In genomic region chr1:207847116-207847515, GRCh38 we compare ENCODE assay signal across 18 cellular contexts.
A peak's percentile ranks its signal among the peaks of the same experiment; 100 is the strongest.
DNase-seq lines count a peak whose midpoint lies in the region; TF ChIP-seq lines count a peak whose summit lies in the region.
"Had no signal": no experiment of that assay in that cellular context is flagged by ENCODE, and none has a peak within 500 bp of the region (broad histone marks: within the 10 kb centered on the region; RNA-seq: fewer than 3 reads in every experiment).

No MANE protein-coding gene starts in this region.

- H3K9me3 ChIP-seq in skeletal muscle satellite cell (replicated peaks; ENCODE audit: low read length) (no peaks in the 10 kb centered on the region), BE2C (no peaks in the 10 kb centered on the region)
- H3K9me3 ChIP-seq: heart right ventricle had no signal

- H3K4me2 ChIP-seq in skeletal muscle satellite cell (ENCODE audit: low read length) = peak overlapping the region; percentile 12
- H3K4me2 ChIP-seq: neural progenitor cell had no signal

- H3K4me1 ChIP-seq in skeletal muscle satellite cell (ENCODE audit: control insufficient read depth, insufficient read depth, low read length) (peaks cover 72% of the 10 kb centered on the region), BE2C (no peaks in the 10 kb centered on the region)

- H3K9ac ChIP-seq in skeletal muscle satellite cell (ENCODE audit: low read depth, low read length) = peak overlapping the region; percentile 78
- H3K9ac ChIP-seq: neural progenitor cell had no signal

- H3K36me3 ChIP-seq in skeletal muscle satellite cell (ENCODE audit: insufficient read depth, low read length) (peaks cover 27% of the 10 kb centered on the region), BE2C (no peaks in the 10 kb centered on the region)
- H3K36me3 ChIP-seq: neural progenitor cell had no signal

- H3K27me3 ChIP-seq in skeletal muscle satellite cell (ENCODE audit: control insufficient read depth, insufficient read depth, low read length) (no peaks in the 10 kb centered on the region), BE2C (no peaks in the 10 kb centered on the region)
- H3K27me3 ChIP-seq: dorsolateral prefrontal cortex, heart right ventricle, neural progenitor cell had no signal

- DNase-seq in HCEC 1CT (peak; percentile 86), amniotic epithelial cell (ENCODE audit: low read depth) (peak; percentile 87), fibroblast of mammary gland (ENCODE audit: low read depth) (peak; percentile 70), BE2C (no peak), midbrain (lab: John Stamatoyannopoulos, UW) (no peak), DMS53 treated with DMSO at 0.1 percent for 48 hours (lab: John Stamatoyannopoulos, UW; ENCODE audit: unreplicated experiment) (no peak), NCI-H748 (lab: John Stamatoyannopoulos, UW; ENCODE audit: unreplicated experiment) (no peak)
- DNase-seq: AML-193; aorta; Calu3; dorsolateral prefrontal cortex; heart right ventricle; NCI-H1436 treated with DMSO at 0.1 percent for 48 hours; retina; stimulated activated CD4-positive, alpha-beta T cell treated with anti-CD3 and anti-CD28 coated beads, Interleukin-1b, Interleukin-23, amount 100 ng/mL, for 48 hours; T-helper 2 cell had no signal

- TF ChIP-seq CTCF in fibroblast of mammary gland (conservative IDR thresholded peaks at IDR 0.05; ENCODE audit: control insufficient read depth, insufficient read depth, low read depth, low read length) = no peak
- no peak for TF ChIP-seq CTCF in BE2C (IDR thresholded peaks at IDR 0.05; ENCODE audit: low read depth, low read length)

- H3K4me3 ChIP-seq in fibroblast of mammary gland (ENCODE audit: control insufficient read depth, low read depth, low read length) (no peak overlapping the region), skeletal muscle satellite cell (ENCODE audit: low read length) (no peak overlapping the region), BE2C (ENCODE audit: low read depth, low read length) (no peak overlapping the region)
- H3K4me3 ChIP-seq: dorsolateral prefrontal cortex, heart right ventricle, neural progenitor cell had no signal

Comparison
In these comparisons a context has a peak if more than half of its experiments do, and no peak if none do; other contexts are left out.
1. DNase-seq: peak in HCEC 1CT (single experiment), amniotic epithelial cell (single experiment) and fibroblast of mammary gland (single experiment); none in BE2C (single experiment), midbrain (single experiment), DMS53 treated with DMSO at 0.1 percent for 48 hours (single experiment) and NCI-H748 (single experiment).